Comparison of ENCODE assay signal across 10 cellular contexts in the genomic region with DNA sequence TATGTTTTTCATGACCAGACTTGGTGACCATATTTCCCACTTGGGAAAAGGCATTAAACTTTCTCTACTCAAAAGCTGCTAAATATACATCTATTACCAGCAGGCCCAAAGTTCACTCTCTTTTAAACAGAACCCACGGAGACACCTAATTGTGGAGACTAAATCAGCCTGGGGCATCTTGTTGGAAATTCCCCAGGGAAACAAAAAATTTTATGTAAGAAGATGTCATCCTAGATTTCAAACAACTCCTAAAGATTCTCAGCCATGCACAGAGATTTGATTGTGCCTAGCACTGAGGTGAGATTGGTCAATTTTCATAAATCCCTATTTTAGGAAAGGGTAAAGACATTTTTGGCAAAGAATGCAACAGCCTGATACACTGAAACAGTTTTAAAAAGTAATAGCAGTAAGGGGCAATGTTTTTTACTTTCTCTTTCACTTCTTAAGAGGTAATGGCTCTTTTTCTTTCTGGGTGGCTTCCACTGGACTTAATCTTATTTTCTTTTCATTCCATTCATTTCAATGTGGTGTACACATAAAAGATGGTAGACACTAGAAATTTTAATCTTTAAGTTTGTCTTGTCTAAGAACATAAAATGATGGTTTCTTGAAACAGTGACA. TPM values are rescaled to one million over a fixed set of nuclear protein-coding genes. Genes with fewer than 3 reads are reported as not detected.
A peak's percentile ranks its signal among the peaks of the same experiment; 100 is the strongest.
DNase-seq lines count a peak whose midpoint lies in the region; ATAC-seq lines count a peak whose summit lies in the region.
"Had no signal": no experiment of that assay in that cellular context is flagged by ENCODE, and none has a peak within 500 bp of the region (broad histone marks: within the 10 kb centered on the region; RNA-seq: fewer than 3 reads in every experiment).

No MANE protein-coding gene starts in this region.

- no peaks in the 10 kb centered on the region for H3K9me3 Mint-ChIP-seq in CD4-positive, CD25-positive, alpha-beta regulatory T cell
- no peaks in the 10 kb centered on the region for H3K9me3 Mint-ChIP-seq in central memory CD8-positive, alpha-beta T cell

- H3K9me3 ChIP-seq in CD4-positive, CD25-positive, alpha-beta regulatory T cell (ENCODE audit: control insufficient read depth in 2 of 2, low read length in 2 of 2): no peaks in the 10 kb centered on the region
- H3K9me3 ChIP-seq: psoas muscle had no signal

- no peak for ATAC-seq in CD4-positive, CD25-positive, alpha-beta regulatory T cell (ENCODE audit: low read depth in 2 of 2)
- ATAC-seq in GM19328 (IDR thresholded peaks at IDR 0.05; ENCODE audit: unreplicated experiment) (peak; percentile 64), HG03342 (IDR thresholded peaks at IDR 0.05; ENCODE audit: unreplicated experiment) (peak; percentile 57), GM21717 (IDR thresholded peaks at IDR 0.05; ENCODE audit: unreplicated experiment) (no peak)
- peak; percentile 19 for ATAC-seq in central memory CD8-positive, alpha-beta T cell (replicated peaks; ENCODE audit: extremely low read depth, poor library complexity, severe bottlenecking)
- ATAC-seq: psoas muscle had no signal

- peak overlapping the region; percentile 5 to 87 (median 81) for H3K4me3 Mint-ChIP-seq in CD4-positive, CD25-positive, alpha-beta regulatory T cell
- H3K4me3 Mint-ChIP-seq in central memory CD8-positive, alpha-beta T cell: peak overlapping the region; percentile 52

- H3K36me3 ChIP-seq in CD4-positive, CD25-positive, alpha-beta regulatory T cell (ENCODE audit: control insufficient read depth, insufficient read depth, low read length): no peaks in the 10 kb centered on the region

- no peaks in the 10 kb centered on the region for H3K27me3 Mint-ChIP-seq in CD4-positive, CD25-positive, alpha-beta regulatory T cell
- H3K27me3 Mint-ChIP-seq in central memory CD8-positive, alpha-beta T cell: no peaks in the 10 kb centered on the region

- peak overlapping the region; percentile 33 to 52 (median 33) for H3K27ac Mint-ChIP-seq in CD4-positive, CD25-positive, alpha-beta regulatory T cell
- H3K27ac Mint-ChIP-seq in central memory CD8-positive, alpha-beta T cell (ENCODE audit: low read depth): peak overlapping the region; percentile 84

- peaks cover 9% of the 10 kb centered on the region for H3K4me1 ChIP-seq in CD4-positive, CD25-positive, alpha-beta regulatory T cell (ENCODE audit: control insufficient read depth, insufficient read depth, low read length, poor library complexity, severe bottlenecking)
- H3K4me1 ChIP-seq: psoas muscle had no signal

- peak overlapping the region; percentile 74 for H3K4me3 ChIP-seq in CD4-positive, CD25-positive, alpha-beta regulatory T cell (ENCODE audit: low read depth, low read length)
- H3K4me3 ChIP-seq: psoas muscle had no signal

- DNase-seq in CD4-positive, CD25-positive, alpha-beta regulatory T cell: peak in 2 of 3 donors; percentile 2 to 39
- no peak for DNase-seq in central memory CD8-positive, alpha-beta T cell (ENCODE audit: low spot score in 2 of 2)
- DNase-seq in NCI-H526 (lab: John Stamatoyannopoulos, UW) (no peak), hepatic stellate cell (ENCODE audit: low spot score) (no peak), NAMALWA (ENCODE audit: low spot score) (no peak)
- DNase-seq: NCI-H2081 treated with DMSO at 0.1 percent for 48 hours, psoas muscle had no signal

- no peaks in the 10 kb centered on the region for H3K27me3 ChIP-seq in CD4-positive, CD25-positive, alpha-beta regulatory T cell (ENCODE audit: control insufficient read depth, insufficient read depth, low read length)

- H3K4me1 Mint-ChIP-seq in CD4-positive, CD25-positive, alpha-beta regulatory T cell: peaks cover 0 to 11% (median 6%) of the 10 kb centered on the region in 4 donors
- H3K4me1 Mint-ChIP-seq in central memory CD8-positive, alpha-beta T cell: peaks cover 7% of the 10 kb centered on the region

- no peak overlapping the region for H3K27ac ChIP-seq in CD4-positive, CD25-positive, alpha-beta regulatory T cell (ENCODE audit: insufficient read depth, low read length, poor library complexity, severe bottlenecking)
- H3K27ac ChIP-seq: psoas muscle had no signal

- no peaks in the 10 kb centered on the region for H3K36me3 Mint-ChIP-seq in CD4-positive, CD25-positive, alpha-beta regulatory T cell
- no peaks in the 10 kb centered on the region for H3K36me3 Mint-ChIP-seq in central memory CD8-positive, alpha-beta T cell (ENCODE audit: insufficient read depth)

RNA-seq across cellular contexts. Expression of a gene that starts 9.6 kb away (rescaled TPM):
- not detected for total RNA-seq in CD4-positive, CD25-positive, alpha-beta regulatory T cell
- polyA plus RNA-seq in CD4-positive, CD25-positive, alpha-beta regulatory T cell: not detected
- total RNA-seq: psoas muscle had no signal
- polyA plus RNA-seq: psoas muscle had no signal

RNA-seq across cellular contexts. Expression of a gene that starts 23.3 kb away (rescaled TPM):
- total RNA-seq in CD4-positive, CD25-positive, alpha-beta regulatory T cell: not detected
- not detected for polyA plus RNA-seq in CD4-positive, CD25-positive, alpha-beta regulatory T cell
- total RNA-seq: psoas muscle had no signal
- polyA plus RNA-seq: psoas muscle had no signal

RNA-seq across cellular contexts. Expression of a gene that starts 27.3 kb away (rescaled TPM):
- total RNA-seq in CD4-positive, CD25-positive, alpha-beta regulatory T cell: not detected
- polyA plus RNA-seq in CD4-positive, CD25-positive, alpha-beta regulatory T cell: not detected
- total RNA-seq: psoas muscle had no signal
- polyA plus RNA-seq: psoas muscle had no signal

RNA-seq across cellular contexts. Expression of a gene that starts 35.2 kb away (rescaled TPM):
- total RNA-seq in CD4-positive, CD25-positive, alpha-beta regulatory T cell: not detected
- not detected for polyA plus RNA-seq in CD4-positive, CD25-positive, alpha-beta regulatory T cell
- total RNA-seq: psoas muscle had no signal
- polyA plus RNA-seq: psoas muscle had no signal

RNA-seq across cellular contexts. Expression of a gene that starts 39.1 kb away (rescaled TPM):
- not detected for total RNA-seq in CD4-positive, CD25-positive, alpha-beta regulatory T cell
- not detected for polyA plus RNA-seq in CD4-positive, CD25-positive, alpha-beta regulatory T cell
- total RNA-seq: psoas muscle had no signal
- polyA plus RNA-seq: psoas muscle had no signal

Comparison
In these comparisons a context has a peak if more than half of its experiments do, and no peak if none do; other contexts are left out.
1. ATAC-seq: peak in GM19328 (single experiment), HG03342 (single experiment) and central memory CD8-positive, alpha-beta T cell (single experiment); none in CD4-positive, CD25-positive, alpha-beta regulatory T cell (0 of 2) and GM21717 (single experiment).
2. DNase-seq: peak in CD4-positive, CD25-positive, alpha-beta regulatory T cell (2 of 3); none in central memory CD8-positive, alpha-beta T cell (0 of 2), NCI-H526 (0 of 2), hepatic stellate cell (single experiment) and NAMALWA (single experiment).